In genomic region chr12:96015672-96016071, GRCh38 we compare ENCODE assay signal across 1 cellular context.
TF ChIP-seq lines count a peak whose summit lies in the region.

No MANE protein-coding gene starts in this region.

TF ChIP-seq in H1, 55 proteins besides CTCF, POLR2A, EP300 and RAD21 (continued from another document):
- TF ChIP-seq, protein P1, sequence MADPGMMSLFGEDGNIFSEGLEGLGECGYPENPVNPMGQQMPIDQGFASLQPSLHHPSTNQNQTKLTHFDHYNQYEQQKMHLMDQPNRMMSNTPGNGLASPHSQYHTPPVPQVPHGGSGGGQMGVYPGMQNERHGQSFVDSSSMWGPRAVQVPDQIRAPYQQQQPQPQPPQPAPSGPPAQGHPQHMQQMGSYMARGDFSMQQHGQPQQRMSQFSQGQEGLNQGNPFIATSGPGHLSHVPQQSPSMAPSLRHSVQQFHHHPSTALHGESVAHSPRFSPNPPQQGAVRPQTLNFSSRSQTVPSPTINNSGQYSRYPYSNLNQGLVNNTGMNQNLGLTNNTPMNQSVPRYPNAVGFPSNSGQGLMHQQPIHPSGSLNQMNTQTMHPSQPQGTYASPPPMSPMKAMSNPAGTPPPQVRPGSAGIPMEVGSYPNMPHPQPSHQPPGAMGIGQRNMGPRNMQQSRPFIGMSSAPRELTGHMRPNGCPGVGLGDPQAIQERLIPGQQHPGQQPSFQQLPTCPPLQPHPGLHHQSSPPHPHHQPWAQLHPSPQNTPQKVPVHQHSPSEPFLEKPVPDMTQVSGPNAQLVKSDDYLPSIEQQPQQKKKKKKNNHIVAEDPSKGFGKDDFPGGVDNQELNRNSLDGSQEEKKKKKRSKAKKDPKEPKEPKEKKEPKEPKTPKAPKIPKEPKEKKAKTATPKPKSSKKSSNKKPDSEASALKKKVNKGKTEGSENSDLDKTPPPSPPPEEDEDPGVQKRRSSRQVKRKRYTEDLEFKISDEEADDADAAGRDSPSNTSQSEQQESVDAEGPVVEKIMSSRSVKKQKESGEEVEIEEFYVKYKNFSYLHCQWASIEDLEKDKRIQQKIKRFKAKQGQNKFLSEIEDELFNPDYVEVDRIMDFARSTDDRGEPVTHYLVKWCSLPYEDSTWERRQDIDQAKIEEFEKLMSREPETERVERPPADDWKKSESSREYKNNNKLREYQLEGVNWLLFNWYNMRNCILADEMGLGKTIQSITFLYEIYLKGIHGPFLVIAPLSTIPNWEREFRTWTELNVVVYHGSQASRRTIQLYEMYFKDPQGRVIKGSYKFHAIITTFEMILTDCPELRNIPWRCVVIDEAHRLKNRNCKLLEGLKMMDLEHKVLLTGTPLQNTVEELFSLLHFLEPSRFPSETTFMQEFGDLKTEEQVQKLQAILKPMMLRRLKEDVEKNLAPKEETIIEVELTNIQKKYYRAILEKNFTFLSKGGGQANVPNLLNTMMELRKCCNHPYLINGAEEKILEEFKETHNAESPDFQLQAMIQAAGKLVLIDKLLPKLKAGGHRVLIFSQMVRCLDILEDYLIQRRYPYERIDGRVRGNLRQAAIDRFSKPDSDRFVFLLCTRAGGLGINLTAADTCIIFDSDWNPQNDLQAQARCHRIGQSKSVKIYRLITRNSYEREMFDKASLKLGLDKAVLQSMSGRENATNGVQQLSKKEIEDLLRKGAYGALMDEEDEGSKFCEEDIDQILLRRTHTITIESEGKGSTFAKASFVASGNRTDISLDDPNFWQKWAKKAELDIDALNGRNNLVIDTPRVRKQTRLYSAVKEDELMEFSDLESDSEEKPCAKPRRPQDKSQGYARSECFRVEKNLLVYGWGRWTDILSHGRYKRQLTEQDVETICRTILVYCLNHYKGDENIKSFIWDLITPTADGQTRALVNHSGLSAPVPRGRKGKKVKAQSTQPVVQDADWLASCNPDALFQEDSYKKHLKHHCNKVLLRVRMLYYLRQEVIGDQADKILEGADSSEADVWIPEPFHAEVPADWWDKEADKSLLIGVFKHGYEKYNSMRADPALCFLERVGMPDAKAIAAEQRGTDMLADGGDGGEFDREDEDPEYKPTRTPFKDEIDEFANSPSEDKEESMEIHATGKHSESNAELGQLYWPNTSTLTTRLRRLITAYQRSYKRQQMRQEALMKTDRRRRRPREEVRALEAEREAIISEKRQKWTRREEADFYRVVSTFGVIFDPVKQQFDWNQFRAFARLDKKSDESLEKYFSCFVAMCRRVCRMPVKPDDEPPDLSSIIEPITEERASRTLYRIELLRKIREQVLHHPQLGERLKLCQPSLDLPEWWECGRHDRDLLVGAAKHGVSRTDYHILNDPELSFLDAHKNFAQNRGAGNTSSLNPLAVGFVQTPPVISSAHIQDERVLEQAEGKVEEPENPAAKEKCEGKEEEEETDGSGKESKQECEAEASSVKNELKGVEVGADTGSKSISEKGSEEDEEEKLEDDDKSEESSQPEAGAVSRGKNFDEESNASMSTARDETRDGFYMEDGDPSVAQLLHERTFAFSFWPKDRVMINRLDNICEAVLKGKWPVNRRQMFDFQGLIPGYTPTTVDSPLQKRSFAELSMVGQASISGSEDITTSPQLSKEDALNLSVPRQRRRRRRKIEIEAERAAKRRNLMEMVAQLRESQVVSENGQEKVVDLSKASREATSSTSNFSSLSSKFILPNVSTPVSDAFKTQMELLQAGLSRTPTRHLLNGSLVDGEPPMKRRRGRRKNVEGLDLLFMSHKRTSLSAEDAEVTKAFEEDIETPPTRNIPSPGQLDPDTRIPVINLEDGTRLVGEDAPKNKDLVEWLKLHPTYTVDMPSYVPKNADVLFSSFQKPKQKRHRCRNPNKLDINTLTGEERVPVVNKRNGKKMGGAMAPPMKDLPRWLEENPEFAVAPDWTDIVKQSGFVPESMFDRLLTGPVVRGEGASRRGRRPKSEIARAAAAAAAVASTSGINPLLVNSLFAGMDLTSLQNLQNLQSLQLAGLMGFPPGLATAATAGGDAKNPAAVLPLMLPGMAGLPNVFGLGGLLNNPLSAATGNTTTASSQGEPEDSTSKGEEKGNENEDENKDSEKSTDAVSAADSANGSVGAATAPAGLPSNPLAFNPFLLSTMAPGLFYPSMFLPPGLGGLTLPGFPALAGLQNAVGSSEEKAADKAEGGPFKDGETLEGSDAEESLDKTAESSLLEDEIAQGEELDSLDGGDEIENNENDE (IDR thresholded peaks at IDR 0.05; ENCODE audit: insufficient replicate concordance, low read length) = no peak
- TF ChIP-seq TAF7 (optimal IDR thresholded peaks at IDR 0.05; ENCODE audit: borderline replicate concordance, low read depth, low read length) (no peak), CTBP2 (IDR thresholded peaks at IDR 0.05; ENCODE audit: borderline replicate concordance, insufficient read depth, insufficient read length, low read length) (no peak), KDM5A (IDR thresholded peaks at IDR 0.05; ENCODE audit: low read length) (no peak), SRF (IDR thresholded peaks at IDR 0.05; ENCODE audit: low read depth, low read length) (no peak), SIN3A (conservative IDR thresholded peaks at IDR 0.05 in 1 of 2, IDR thresholded peaks at IDR 0.05 in 1 of 2; ENCODE audit: low read depth in 1 of 2, low read length in 2 of 2) (no peak), GABPA (IDR thresholded peaks at IDR 0.05; ENCODE audit: borderline replicate concordance, insufficient read depth, low read length) (no peak), YY1 (IDR thresholded peaks at IDR 0.05; ENCODE audit: low read depth, low read length) (no peak)
TF ChIP-seq in H1: peak in this region for 0.
